26 cellular contexts compared by ENCODE assay signal in genomic region chr5:3035452-3035851, GRCh38.
"Had no signal": no experiment of that assay in that cellular context is flagged by ENCODE, and none has a peak within 500 bp of the region (broad histone marks: within the 10 kb centered on the region; RNA-seq: fewer than 3 reads in every experiment).

No MANE protein-coding gene starts in this region.

- H3K4me3 ChIP-seq: left lung, lower lobe of right lung, ovary, skin epidermis, suprapubic skin, thoracic aorta, tibial artery, vagina had no signal

- DNase-seq: hypothalamus; immature natural killer cell; kidney; left colon; left lung; lower lobe of right lung; mammary epithelial cell; mesenchymal stem cell; naive thymus-derived CD8-positive, alpha-beta T cell; occipital lobe; ovary; right cardiac atrium; stimulated activated CD4-positive, alpha-beta T cell treated with anti-CD3 and anti-CD28 coated beads, Interleukin-4, amount 100 ng/mL, for 24 hours; stimulated activated naive CD4-positive, alpha-beta T cell; tibial artery had no signal

- H3K27ac Mint-ChIP-seq: immature natural killer cell; naive thymus-derived CD8-positive, alpha-beta T cell; nephron; progenitor cell of endocrine pancreas; stimulated activated effector memory CD8-positive, alpha-beta T cell treated with anti-CD3 and anti-CD28 coated beads, Interleukin-12 subunit alpha, Interleukin-12 subunit beta, amount 100 ng/mL, for 72 hours; stimulated activated naive CD8-positive, alpha-beta T cell treated with anti-CD3 and anti-CD28 coated beads, Interleukin-15, Interleukin-2, amounts not matched to agents 100 ng/mL and 50 ng/mL, for 24 hours; type B pancreatic cell had no signal

- H3K36me3 ChIP-seq: left lung, lower lobe of right lung, neutrophil, ovary, suprapubic skin, thoracic aorta, tibial artery, vagina had no signal

- H3K36me3 Mint-ChIP-seq: immature natural killer cell; naive thymus-derived CD8-positive, alpha-beta T cell; stimulated activated effector memory CD8-positive, alpha-beta T cell treated with anti-CD3 and anti-CD28 coated beads, Interleukin-12 subunit alpha, Interleukin-12 subunit beta, amount 100 ng/mL, for 72 hours; type B pancreatic cell had no signal

- H3K4me1 ChIP-seq: left lung, lower lobe of right lung, suprapubic skin, tibial artery, vagina had no signal

- H3K4me3 Mint-ChIP-seq: immature natural killer cell; naive thymus-derived CD8-positive, alpha-beta T cell; nephron; neural crest cell; stimulated activated effector memory CD8-positive, alpha-beta T cell treated with anti-CD3 and anti-CD28 coated beads, Interleukin-12 subunit alpha, Interleukin-12 subunit beta, amount 100 ng/mL, for 72 hours; stimulated activated naive CD8-positive, alpha-beta T cell treated with anti-CD3 and anti-CD28 coated beads, Interleukin-15, Interleukin-2, amounts not matched to agents 100 ng/mL and 50 ng/mL, for 24 hours; type B pancreatic cell had no signal

- H3K27me3 Mint-ChIP-seq: naive thymus-derived CD8-positive, alpha-beta T cell; stimulated activated naive CD8-positive, alpha-beta T cell treated with anti-CD3 and anti-CD28 coated beads, Interleukin-15, Interleukin-2, amounts not matched to agents 100 ng/mL and 50 ng/mL, for 24 hours; type B pancreatic cell had no signal

- H3K4me1 Mint-ChIP-seq: immature natural killer cell; naive thymus-derived CD8-positive, alpha-beta T cell; stimulated activated effector memory CD8-positive, alpha-beta T cell treated with anti-CD3 and anti-CD28 coated beads, Interleukin-12 subunit alpha, Interleukin-12 subunit beta, amount 100 ng/mL, for 72 hours had no signal

- H3K27me3 ChIP-seq: left lung, neutrophil, ovary, suprapubic skin, tibial artery, vagina had no signal

- H3K9me3 ChIP-seq: left lung, lower lobe of right lung, neutrophil, ovary, suprapubic skin, thoracic aorta, tibial artery, vagina had no signal

- H3K27ac ChIP-seq: left lung, lower lobe of right lung, neutrophil, ovary, skin epidermis, suprapubic skin, thoracic aorta, tibial artery, vagina had no signal

- H3K9me3 Mint-ChIP-seq: type B pancreatic cell had no signal
